In genomic region chrX:119880552-119881437, GRCh38 we compare ENCODE assay signal across 8 cellular contexts. TPM values are rescaled to one million over a fixed set of nuclear protein-coding genes. Genes with fewer than 3 reads are reported as not detected.
DNase-seq lines count a peak whose midpoint lies in the region; ATAC-seq and TF ChIP-seq lines count a peak whose summit lies in the region.

No MANE protein-coding gene starts in this region.

- H3K4me3 ChIP-seq in right atrium auricular region (no peak overlapping the region), GM23248 (no peak overlapping the region), choroid plexus epithelial cell (ENCODE audit: low read depth, low read length) (no peak overlapping the region)

- 32 to 41% methylated on average over 9 to 10 of the region's 11 CpGs for WGBS in GM23248 (ENCODE audit: low coverage in 1 of 2, low lambda C conversion rate in 2 of 2, missing lambda C conversion rate in 2 of 2), 2 experiments

- no peak overlapping the region for H3K9ac ChIP-seq in GM23248

- H3K79me2 ChIP-seq in GM23248 (ENCODE audit: insufficient read depth), result 0 out of 2 replicates have a peak, but pooled peaks cover 6% of the 10 kb centered on the region

- TF ChIP-seq CTCF in right atrium auricular region (IDR thresholded peaks at IDR 0.05), result peak in 1 of 2 donors; percentile 59
- TF ChIP-seq CTCF in choroid plexus epithelial cell (conservative IDR thresholded peaks at IDR 0.05; ENCODE audit: low read depth, low read length), result peak; percentile 74

- no peaks in the 10 kb centered on the region for H3K27me3 Mint-ChIP-seq in T-helper 17 cell

- H3K27me3 ChIP-seq in right atrium auricular region (no peaks in the 10 kb centered on the region), GM23248 (replicated peaks; ENCODE audit: insufficient read depth) (no peaks in the 10 kb centered on the region)

- peak overlapping the region; percentile 85 for H3K27ac Mint-ChIP-seq in T-helper 17 cell

- no peaks in the 10 kb centered on the region for H4K20me1 ChIP-seq in GM23248 (ENCODE audit: insufficient read depth)

- H3K4me2 ChIP-seq in GM23248 (ENCODE audit: unreplicated experiment), result no peak overlapping the region

- no peak overlapping the region for H2AFZ ChIP-seq in GM23248

- no peak overlapping the region for H3K4me3 Mint-ChIP-seq in T-helper 17 cell

- no peaks in the 10 kb centered on the region for H3K9me3 ChIP-seq in right atrium auricular region
- H3K9me3 ChIP-seq in GM23248 (ENCODE audit: low read depth), result no peaks in the 10 kb centered on the region
- H3K9me3 ChIP-seq in T-helper 17 cell (ENCODE audit: control insufficient read depth, low read length, poor library complexity, severe bottlenecking), result no peaks in the 10 kb centered on the region

- peaks cover 7% of the 10 kb centered on the region for H3K4me1 Mint-ChIP-seq in T-helper 17 cell

- H3K27ac ChIP-seq in right atrium auricular region (no peak overlapping the region), GM23248 (no peak overlapping the region)

- ATAC-seq in Right ventricle myocardium inferior (peak; percentile 75), T-helper 17 cell (peak; percentile 91), HG03196 (IDR thresholded peaks at IDR 0.05; ENCODE audit: unreplicated experiment) (no peak)

- no peaks in the 10 kb centered on the region for H3K36me3 Mint-ChIP-seq in T-helper 17 cell (ENCODE audit: low read depth)

- intact Hi-C loops in Right ventricle myocardium inferior (cut with DNase I), result no loop called here

- no peaks in the 10 kb centered on the region for H3K9me2 ChIP-seq in GM23248 (ENCODE audit: insufficient read depth)

- in situ Hi-C loops in GM23248 (cut with MboI), result no loop called here

- DNase-seq in Right ventricle myocardium inferior (ENCODE audit: missing footprints), result no peak
- DNase-seq in right atrium auricular region (ENCODE audit: low spot score), result no peak
- DNase-seq in GM23248, result peak; percentile 73
- peak; percentile 71 for DNase-seq in M059J (ENCODE audit: low read depth)
- no peak for DNase-seq in T-helper 17 cell
- DNase-seq in choroid plexus epithelial cell (ENCODE audit: low read depth), result peak; percentile 78
- DNase-seq in lung microvascular endothelial cell (ENCODE audit: low read depth in 2 of 2), result peak; percentile 64 to 67

- H3K4me1 ChIP-seq in right atrium auricular region (no peaks in the 10 kb centered on the region), GM23248 (ENCODE audit: insufficient read depth) (no peaks in the 10 kb centered on the region)

- peaks cover 9% of the 10 kb centered on the region; the same call in 1 of the 2 replicates for H3F3A ChIP-seq in GM23248 (ENCODE audit: insufficient read depth)

- H3K36me3 ChIP-seq in right atrium auricular region (peaks cover 8% of the 10 kb centered on the region), GM23248 (ENCODE audit: low read depth) (no peaks in the 10 kb centered on the region; the same call in 1 of the 2 replicates)

RNA-seq across cellular contexts. Expression of gene NDUFA1, which starts 9.2 kb away (rescaled TPM):
- total RNA-seq in Right ventricle myocardium inferior, result 683 TPM
- 100 to 1,000 TPM; 202 to 222 TPM for total RNA-seq in right atrium auricular region
- total RNA-seq in GM23248 (2014; rRNA removed; shearing (Covaris generic)), result 34.8 and 46.4 TPM in 2 replicates
- 260 and 264 TPM in 2 replicates for polyA plus RNA-seq in GM23248 (2016; fragmentation: Nextera tagmentation; extraction: Ambion mirVana)
- 158 and 169 TPM in 2 replicates for total RNA-seq in M059J (2014; rRNA removed; shearing (Covaris generic))
- total RNA-seq in T-helper 17 cell, result 10 to 100 TPM; 51.3 to 61.0 TPM
- 131 and 142 TPM in 2 replicates for total RNA-seq in lung microvascular endothelial cell

RNA-seq across cellular contexts. Expression of gene RNF113A, which starts 9.3 kb away (rescaled TPM):
- 8.1 TPM for total RNA-seq in Right ventricle myocardium inferior
- 10 to 100 TPM in 1 of 2 donors, 1 to 10 TPM in 1; 9.8 to 10.6 TPM for total RNA-seq in right atrium auricular region
- 13.9 and 17.2 TPM in 2 replicates for total RNA-seq in GM23248 (2014; rRNA removed; shearing (Covaris generic))
- 20.7 and 23.1 TPM in 2 replicates for polyA plus RNA-seq in GM23248 (2016; fragmentation: Nextera tagmentation; extraction: Ambion mirVana)
- total RNA-seq in M059J (2014; rRNA removed; shearing (Covaris generic)), result 37.8 and 37.9 TPM in 2 replicates
- 10 to 100 TPM; 27.7 to 31.1 TPM for total RNA-seq in T-helper 17 cell
- 13.1 and 14.9 TPM in 2 replicates for total RNA-seq in lung microvascular endothelial cell

RNA-seq across cellular contexts. Expression of gene AKAP14, which starts 14.9 kb away (rescaled TPM):
- not detected for total RNA-seq in Right ventricle myocardium inferior
- not detected for total RNA-seq in right atrium auricular region
- total RNA-seq in GM23248 (2014; rRNA removed; shearing (Covaris generic)), result not detected in 2 replicates
- not detected in 2 replicates for polyA plus RNA-seq in GM23248 (2016; fragmentation: Nextera tagmentation; extraction: Ambion mirVana)
- total RNA-seq in M059J (2014; rRNA removed; shearing (Covaris generic)), result not detected in 2 replicates
- total RNA-seq in T-helper 17 cell, result not detected
- not detected in 2 replicates for total RNA-seq in lung microvascular endothelial cell

RNA-seq across cellular contexts. Expression of gene UPF3B, which starts 28.0 kb away (rescaled TPM):
- total RNA-seq in Right ventricle myocardium inferior (3.4 TPM), right atrium auricular region (1 to 10 TPM; 1.1 to 2.3 TPM), T-helper 17 cell (1 to 10 TPM; 6.9 to 7.7 TPM), lung microvascular endothelial cell (1.2 and 2.0 TPM in 2 replicates)
- 3.1 and 3.3 TPM in 2 replicates for total RNA-seq in GM23248 (2014; rRNA removed; shearing (Covaris generic))
- polyA plus RNA-seq in GM23248 (2016; fragmentation: Nextera tagmentation; extraction: Ambion mirVana), result 6.0 and 6.7 TPM in 2 replicates
- 11.9 and 12.9 TPM in 2 replicates for total RNA-seq in M059J (2014; rRNA removed; shearing (Covaris generic))

Comparison
In these comparisons a context has a peak if more than half of its experiments do, and no peak if none do; other contexts are left out.
1. DNase-seq: peak in GM23248 (single experiment), M059J (single experiment), choroid plexus epithelial cell (single experiment) and lung microvascular endothelial cell (2 of 2); none in Right ventricle myocardium inferior (single experiment), right atrium auricular region (single experiment) and T-helper 17 cell (0 of 3).